ENCODE assay signal across 8 cellular contexts in genomic region chr15:22174088-22174487, GRCh38.
A peak's percentile ranks its signal among the peaks of the same experiment; 100 is the strongest.
DNase-seq lines count a peak whose midpoint lies in the region; ATAC-seq lines count a peak whose summit lies in the region.
"Not testable (repeated sequence)": the region's sequence is repeated elsewhere in the genome, so short reads cannot be mapped to it uniquely, and the experiment has no call there.

No MANE protein-coding gene starts in this region.

- H3K27ac Mint-ChIP-seq in activated naive CD4-positive, alpha-beta T cell treated with anti-CD3 and anti-CD28 coated beads, Interleukin-2, amount 50 U/mL, for 72 hours, result not testable (repeated sequence)

- DNase-seq in activated naive CD4-positive, alpha-beta T cell treated with anti-CD3 and anti-CD28 coated beads, Interleukin-2, amount 50 U/mL, for 72 hours (ENCODE audit: low spot score in 2 of 2); stimulated activated naive CD8-positive, alpha-beta T cell treated with anti-CD3 and anti-CD28 coated beads, Interleukin-15, Interleukin-2, amounts not matched to agents 100 U/mL and 50 U/mL, for 24 hours: not testable (repeated sequence)

- not testable (repeated sequence) for H3K9me3 Mint-ChIP-seq in activated naive CD4-positive, alpha-beta T cell treated with anti-CD3 and anti-CD28 coated beads, Interleukin-2, amount 50 U/mL, for 72 hours

- ATAC-seq in GM18517 (IDR thresholded peaks at IDR 0.05; ENCODE audit: unreplicated experiment), result peak; percentile 58
- ATAC-seq in GM19351 (IDR thresholded peaks at IDR 0.05; ENCODE audit: unreplicated experiment), result peak; percentile 54
- ATAC-seq in GM21526 (IDR thresholded peaks at IDR 0.05; ENCODE audit: low FRiP score, unreplicated experiment), result peak; percentile 60
- ATAC-seq in HG02763 (IDR thresholded peaks at IDR 0.05; ENCODE audit: unreplicated experiment), result peak; percentile 49
- ATAC-seq in HG03066 (IDR thresholded peaks at IDR 0.05; ENCODE audit: low read depth, unreplicated experiment), result peak; percentile 55
- ATAC-seq in HG03457 (IDR thresholded peaks at IDR 0.05; ENCODE audit: unreplicated experiment), result peak; percentile 53
- ATAC-seq in activated naive CD4-positive, alpha-beta T cell treated with anti-CD3 and anti-CD28 coated beads, Interleukin-2, amount 50 U/mL, for 72 hours, result peak; percentile 18 to 53
- ATAC-seq in stimulated activated naive CD8-positive, alpha-beta T cell treated with anti-CD3 and anti-CD28 coated beads, Interleukin-15, Interleukin-2, amounts not matched to agents 100 U/mL and 50 U/mL, for 24 hours, result peak; percentile 15

- H3K36me3 Mint-ChIP-seq in activated naive CD4-positive, alpha-beta T cell treated with anti-CD3 and anti-CD28 coated beads, Interleukin-2, amount 50 U/mL, for 72 hours, result not testable (repeated sequence)
